20 cellular contexts compared by ENCODE assay signal in the genomic region with DNA sequence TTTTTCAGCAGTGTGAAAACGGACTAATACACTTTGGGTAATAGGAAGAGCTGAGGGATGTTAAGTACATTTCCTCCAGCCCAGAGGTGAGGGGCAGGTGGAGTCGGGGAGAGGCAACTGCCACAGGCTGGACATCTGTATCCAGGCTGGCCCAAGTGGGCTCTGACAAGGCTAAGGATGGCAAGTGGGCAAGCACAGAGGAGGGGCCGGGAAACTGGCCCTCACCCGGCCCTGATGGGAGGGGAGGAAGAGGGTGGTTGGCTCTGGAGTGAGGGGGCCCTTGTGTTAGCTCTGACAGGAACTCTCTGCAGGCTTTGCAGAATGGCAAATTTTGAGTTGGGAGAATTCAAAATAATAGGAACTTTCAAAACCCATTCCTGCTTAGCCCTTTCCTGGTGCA.
"Had no signal": no experiment of that assay in that cellular context is flagged by ENCODE, and none has a peak within 500 bp of the region (broad histone marks: within the 10 kb centered on the region; RNA-seq: fewer than 3 reads in every experiment).

No MANE protein-coding gene starts in this region.

- H3K27me3 Mint-ChIP-seq: activated T-helper 17 cell treated with anti-CD3 and anti-CD28 coated beads, Interleukin-2, amount 50 U/mL, for 72 hours; T-helper 17 cell had no signal

- H3K4me3 Mint-ChIP-seq: activated B cell treated with CpG ODN at 0.5 μM for 24 hours; activated T-cell treated with anti-CD3 and anti-CD28 coated beads, Interleukin-2, amount 50 U/mL, for 4 hours; activated T-helper 17 cell treated with anti-CD3 and anti-CD28 coated beads, Interleukin-2, amount 50 U/mL, for 72 hours; central memory CD8-positive, alpha-beta T cell; effector memory CD8-positive, alpha-beta T cell; stimulated activated memory B cell treated with anti-CD40 and anti-IgM and Interleukin-4, amounts not matched to agents 10 μg/mL and 1 μg/mL and 100 μg/mL, for 72 hours; T-helper 17 cell had no signal

- H3K4me1 Mint-ChIP-seq: activated B cell treated with CpG ODN at 0.5 μM for 24 hours; activated T-helper 17 cell treated with anti-CD3 and anti-CD28 coated beads, Interleukin-2, amount 50 U/mL, for 72 hours; central memory CD8-positive, alpha-beta T cell; stimulated activated memory B cell treated with anti-CD40 and anti-IgM and Interleukin-4, amounts not matched to agents 10 μg/mL and 1 μg/mL and 100 μg/mL, for 72 hours; T-helper 17 cell had no signal

- DNase-seq: activated B cell treated with CpG ODN at 0.5 μM for 24 hours; activated naive CD4-positive, alpha-beta T cell; activated T-cell treated with anti-CD3 and anti-CD28 coated beads, Interleukin-2, amount 50 U/mL, for 4 hours; dorsolateral prefrontal cortex; effector memory CD8-positive, alpha-beta T cell; foreskin keratinocyte; left cardiac atrium; left ventricle myocardium superior; psoas muscle; sigmoid colon; small intestine; stimulated activated CD4-positive, alpha-beta T cell treated with anti-CD3 and anti-CD28 coated beads, Interleukin-4, amount 100 ng/mL, for 24 hours; stomach; T-helper 17 cell; thyroid gland; upper lobe of right lung had no signal

- H3K36me3 Mint-ChIP-seq: stimulated activated memory B cell treated with anti-CD40 and anti-IgM and Interleukin-4, amounts not matched to agents 10 μg/mL and 1 μg/mL and 100 μg/mL, for 72 hours had no signal

- H3K27ac Mint-ChIP-seq: activated B cell treated with CpG ODN at 0.5 μM for 24 hours; activated naive CD4-positive, alpha-beta T cell treated with anti-CD3 and anti-CD28 coated beads, Interleukin-2, amount 50 U/mL, for 72 hours; activated T-helper 17 cell treated with anti-CD3 and anti-CD28 coated beads, Interleukin-2, amount 50 U/mL, for 72 hours; effector memory CD8-positive, alpha-beta T cell; stimulated activated memory B cell treated with anti-CD40 and anti-IgM and Interleukin-4, amounts not matched to agents 10 μg/mL and 1 μg/mL and 100 μg/mL, for 72 hours; T-helper 17 cell had no signal
